Comparison of ENCODE assay signal across 8 cellular contexts in the genomic region with DNA sequence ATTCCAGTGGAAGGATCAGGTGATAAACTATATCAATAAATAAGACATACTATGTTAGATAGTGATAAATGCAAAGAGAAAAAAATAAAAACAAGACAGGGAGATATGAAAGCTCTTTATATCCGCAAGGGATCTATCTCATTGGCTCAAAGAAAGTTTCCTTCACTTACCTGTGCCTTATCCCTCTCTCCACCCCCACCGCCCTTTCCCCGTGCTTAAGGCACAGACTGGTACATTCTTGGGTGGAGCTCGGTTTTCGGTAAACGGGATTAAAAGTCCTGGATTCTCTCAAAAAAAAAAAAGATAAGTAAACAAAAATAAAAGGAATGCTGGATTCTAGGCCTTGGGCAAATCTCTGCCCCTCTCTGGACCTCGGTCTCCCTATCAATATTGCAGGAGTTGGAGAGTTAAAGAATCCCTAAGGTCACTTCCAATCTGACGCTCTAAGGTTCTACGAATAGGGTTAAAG. TPM values are rescaled to one million over a fixed set of nuclear protein-coding genes. Genes with fewer than 3 reads are reported as not detected.
DNase-seq lines count a peak whose midpoint lies in the region; ATAC-seq and TF ChIP-seq lines count a peak whose summit lies in the region.

No MANE protein-coding gene starts in this region.

- no peaks in the 10 kb centered on the region for H3K9me3 ChIP-seq in T-helper 17 cell (ENCODE audit: control insufficient read depth, low read length, poor library complexity, severe bottlenecking)
- no peaks in the 10 kb centered on the region for H3K9me3 ChIP-seq in skeletal muscle tissue (ENCODE audit: control insufficient read depth in 3 of 3, low read length in 3 of 3)

- DNase-seq in H7, result no peak
- no peak for DNase-seq in T-helper 17 cell
- DNase-seq in fibroblast of villous mesenchyme (ENCODE audit: low read depth), result no peak
- no peak for DNase-seq in pons (ENCODE audit: low spot score)
- DNase-seq in AG08396 (ENCODE audit: low spot score), result no peak
- no peak for DNase-seq in occipital lobe (lab: John Stamatoyannopoulos, UW)

- peak overlapping the region; percentile 95 for H3K27ac ChIP-seq in skeletal muscle tissue (ENCODE audit: low read depth, low read length)

- peaks cover 50% of the 10 kb centered on the region for H3K4me1 Mint-ChIP-seq in T-helper 17 cell

- H3K4me3 ChIP-seq in H7 (ENCODE audit: insufficient read depth, low read depth, low read length) (peak overlapping the region; percentile 1; the same call in 1 of the 2 replicates), fibroblast of villous mesenchyme (ENCODE audit: low read depth, low read length) (peak overlapping the region; percentile 65), skeletal muscle tissue (ENCODE audit: low read length in 3 of 3) (peak overlapping the region; percentile 69 to 88 (median 84))

- H3K4me1 ChIP-seq in skeletal muscle tissue (ENCODE audit: control insufficient read depth in 3 of 3, insufficient read depth in 3 of 3, low read length in 3 of 3), result peaks cover 24 to 28% (median 27%) of the 10 kb centered on the region in 3 donors

- TF ChIP-seq CTCF in fibroblast of villous mesenchyme (IDR thresholded peaks at IDR 0.05; ENCODE audit: insufficient read depth, low read depth, low read length), result no peak

- H3K36me3 ChIP-seq in H7 (replicated peaks; ENCODE audit: control insufficient read depth, insufficient read depth, low read length) (peaks cover 1% of the 10 kb centered on the region; the same call in 1 of the 2 replicates), skeletal muscle tissue (ENCODE audit: control insufficient read depth in 3 of 3, insufficient read depth in 3 of 3, low read length in 3 of 3) (peaks cover 2 to 6% (median 3%) of the 10 kb centered on the region in 3 donors)

- H3K27ac Mint-ChIP-seq in T-helper 17 cell, result peak overlapping the region; percentile 98

- H3K4me3 Mint-ChIP-seq in T-helper 17 cell, result peak overlapping the region; percentile 96

- H3K27me3 Mint-ChIP-seq in T-helper 17 cell, result no peaks in the 10 kb centered on the region

- ATAC-seq in T-helper 17 cell (no peak), HG03139 (IDR thresholded peaks at IDR 0.05; ENCODE audit: unreplicated experiment) (no peak)

- no peaks in the 10 kb centered on the region for H3K27me3 ChIP-seq in H7 (ENCODE audit: control insufficient read depth, insufficient read depth, low read length)
- no peaks in the 10 kb centered on the region for H3K27me3 ChIP-seq in skeletal muscle tissue (ENCODE audit: control insufficient read depth in 3 of 3, insufficient read depth in 3 of 3, low read length in 3 of 3)

- no peaks in the 10 kb centered on the region for H3K36me3 Mint-ChIP-seq in T-helper 17 cell (ENCODE audit: low read depth)

- peak overlapping the region; percentile 50 to 69 (median 57) for H3K9ac ChIP-seq in skeletal muscle tissue (ENCODE audit: low read depth in 1 of 3, low read length in 3 of 3)

RNA-seq across cellular contexts. Expression of a gene that starts 0.6 kb away (rescaled TPM):
- 14.7 and 15.7 TPM in 2 replicates for total RNA-seq in H7 (2014; rRNA removed; shearing (Covaris generic))
- 10 to 100 TPM; 13.2 to 20.5 TPM for total RNA-seq in T-helper 17 cell
- 14.2 and 27.2 TPM in 2 replicates for total RNA-seq in fibroblast of villous mesenchyme
- total RNA-seq in skeletal muscle tissue, result 16.7 TPM
- total RNA-seq in occipital lobe, result 13.1 TPM

RNA-seq across cellular contexts. Expression of a gene that starts 2.0 kb away (rescaled TPM):
- total RNA-seq in H7 (2014; rRNA removed; shearing (Covaris generic)), result 14.1 and 15.0 TPM in 2 replicates
- total RNA-seq in T-helper 17 cell, result 10 to 100 TPM; 11.4 to 14.8 TPM
- 5.8 and 7.3 TPM in 2 replicates for total RNA-seq in fibroblast of villous mesenchyme
- 9.9 TPM for total RNA-seq in skeletal muscle tissue
- 2.3 TPM for total RNA-seq in occipital lobe

RNA-seq across cellular contexts. Expression of a gene that starts 50.2 kb away (rescaled TPM):
- not detected in 2 replicates for total RNA-seq in H7 (2014; rRNA removed; shearing (Covaris generic))
- total RNA-seq in T-helper 17 cell (not detected), fibroblast of villous mesenchyme (under 0.01 TPM in 1 of 2 replicates, not detected in the other), skeletal muscle tissue (1.6 TPM), occipital lobe (not detected)

RNA-seq across cellular contexts. Expression of a gene that starts 58.8 kb away (rescaled TPM):
- 6.9 and 7.8 TPM in 2 replicates for total RNA-seq in H7 (2014; rRNA removed; shearing (Covaris generic))
- 1 to 10 TPM; 5.7 to 6.8 TPM for total RNA-seq in T-helper 17 cell
- 2.3 and 2.6 TPM in 2 replicates for total RNA-seq in fibroblast of villous mesenchyme
- 4.2 TPM for total RNA-seq in skeletal muscle tissue
- 0.47 TPM for total RNA-seq in occipital lobe

Comparison
In these comparisons a context has a peak if more than half of its experiments do, and no peak if none do; other contexts are left out.
1. H3K4me3 ChIP-seq: peak in every context shown above with its lines; median percentile 84 in skeletal muscle tissue; 65 in fibroblast of villous mesenchyme; 1 in H7.